In genomic region chr11:92801685-92802084, GRCh38 we compare ENCODE assay signal across 25 cellular contexts.
"Had no signal": no experiment of that assay in that cellular context is flagged by ENCODE, and none has a peak within 500 bp of the region (broad histone marks: within the 10 kb centered on the region; RNA-seq: fewer than 3 reads in every experiment).

No MANE protein-coding gene starts in this region.

- H3K27me3 Mint-ChIP-seq: naive B cell had no signal

- H3K9me3 ChIP-seq: gastrocnemius medialis, heart left ventricle, mucosa of descending colon, prostate gland, right atrium auricular region, sigmoid colon, stomach, thyroid gland had no signal

- H3K9me3 Mint-ChIP-seq: neural progenitor cell had no signal

- H3K4me3 ChIP-seq: dorsolateral prefrontal cortex, gastrocnemius medialis, heart left ventricle, hepatocyte, left lung, mucosa of descending colon, neural progenitor cell, prostate gland, right atrium auricular region, sigmoid colon, stomach, thyroid gland had no signal

- H3K36me3 ChIP-seq: gastrocnemius medialis, heart left ventricle, left lung, neural progenitor cell, prostate gland, right atrium auricular region, sigmoid colon, stomach, thyroid gland had no signal

- H3K79me2 ChIP-seq: hepatocyte had no signal

- H2AFZ ChIP-seq: hepatocyte, neural progenitor cell had no signal

- ATAC-seq: gastrocnemius medialis; heart left ventricle; left cardiac atrium; left lung; mucosa of descending colon; natural killer cell treated with Interleukin-12 subunit alpha and Interleukin-12 subunit beta and Interleukin-15 and Interleukin-18, amount 100 ng/mL, for 72 hours; stimulated activated effector memory CD8-positive, alpha-beta T cell treated with anti-CD3 and anti-CD28 coated beads, Interleukin-12 subunit alpha, Interleukin-12 subunit beta, amount 100 ng/mL, for 72 hours had no signal

- H3K27ac ChIP-seq: dorsolateral prefrontal cortex, gastrocnemius medialis, heart left ventricle, hepatocyte, left lung, neural progenitor cell, prostate gland, right atrium auricular region, sigmoid colon, stomach, thyroid gland had no signal

- H3K4me1 ChIP-seq: gastrocnemius medialis, heart left ventricle, left lung, prostate gland, right atrium auricular region, sigmoid colon, stomach, thyroid gland had no signal

- DNase-seq: dorsolateral prefrontal cortex; effector CD4-positive, alpha-beta T cell; foreskin fibroblast; gastrocnemius medialis; heart left ventricle; left cardiac atrium; left lung; mesenchymal stem cell; mucosa of descending colon; naive B cell; sigmoid colon; stimulated activated CD4-positive, alpha-beta T cell treated with anti-CD3 and anti-CD28 coated beads, Interleukin-2, amount 100 ng/mL, for 24 hours; stimulated activated CD4-positive, alpha-beta T cell treated with anti-CD3 and anti-CD28 coated beads, Interleukin-4, amount 100 ng/mL, for 24 hours; stimulated activated naive CD4-positive, alpha-beta T cell treated with Interleukin-2 at 50 U/mL for 16 hours; stomach; thyroid gland; trophoblast cell had no signal

- H3K9ac ChIP-seq: neural progenitor cell had no signal

- H3K36me3 Mint-ChIP-seq: naive B cell; natural killer cell treated with Interleukin-12 subunit alpha and Interleukin-12 subunit beta and Interleukin-15 and Interleukin-18, amount 100 ng/mL, for 72 hours; stimulated activated effector memory CD8-positive, alpha-beta T cell treated with anti-CD3 and anti-CD28 coated beads, Interleukin-12 subunit alpha, Interleukin-12 subunit beta, amount 100 ng/mL, for 72 hours had no signal

- H3K4me1 Mint-ChIP-seq: naive B cell; stimulated activated effector memory CD8-positive, alpha-beta T cell treated with anti-CD3 and anti-CD28 coated beads, Interleukin-12 subunit alpha, Interleukin-12 subunit beta, amount 100 ng/mL, for 72 hours had no signal

- H3K27me3 ChIP-seq: dorsolateral prefrontal cortex, gastrocnemius medialis, heart left ventricle, hepatocyte, left lung, neural progenitor cell, right atrium auricular region, sigmoid colon, stomach, thyroid gland had no signal

- H3K4me2 ChIP-seq: hepatocyte, neural progenitor cell had no signal

- FAIRE-seq: islet of Langerhans had no signal

- H3K27ac Mint-ChIP-seq: mesothelial cell of epicardium; naive B cell; natural killer cell treated with Interleukin-12 subunit alpha and Interleukin-12 subunit beta and Interleukin-15 and Interleukin-18, amount 100 ng/mL, for 72 hours; neural progenitor cell; stimulated activated effector memory CD8-positive, alpha-beta T cell treated with anti-CD3 and anti-CD28 coated beads, Interleukin-12 subunit alpha, Interleukin-12 subunit beta, amount 100 ng/mL, for 72 hours had no signal

- H3K4me3 Mint-ChIP-seq: mesothelial cell of epicardium; naive B cell; natural killer cell treated with Interleukin-12 subunit alpha and Interleukin-12 subunit beta and Interleukin-15 and Interleukin-18, amount 100 ng/mL, for 72 hours; neural progenitor cell; stimulated activated effector memory CD8-positive, alpha-beta T cell treated with anti-CD3 and anti-CD28 coated beads, Interleukin-12 subunit alpha, Interleukin-12 subunit beta, amount 100 ng/mL, for 72 hours had no signal
